Comparison of ENCODE assay signal across 25 cellular contexts in the genomic region with DNA sequence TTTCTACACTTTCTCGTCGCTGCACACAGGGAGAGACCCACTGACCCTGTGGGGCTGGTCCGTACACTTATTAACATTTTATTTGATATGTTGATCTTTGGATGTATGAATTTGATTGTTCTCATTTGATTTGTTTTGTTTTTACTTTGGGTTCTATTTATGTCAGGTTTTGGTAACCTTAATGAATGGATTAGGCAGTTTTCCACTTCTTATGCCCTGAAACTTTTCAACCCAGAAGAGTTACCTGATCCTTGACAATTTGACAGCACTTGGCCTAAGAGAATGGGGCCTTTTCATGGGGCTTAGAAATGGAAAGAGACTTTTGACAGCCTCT. TPM values are rescaled to one million over a fixed set of nuclear protein-coding genes. Genes with fewer than 3 reads are reported as not detected.
"Had no signal": no experiment of that assay in that cellular context is flagged by ENCODE, and none has a peak within 500 bp of the region (broad histone marks: within the 10 kb centered on the region; RNA-seq: fewer than 3 reads in every experiment).

No MANE protein-coding gene starts in this region.

- H3K27ac ChIP-seq: brain microvascular endothelial cell, colonic mucosa, heart left ventricle, left ventricle myocardium inferior, right lobe of liver had no signal

- H3K36me3 ChIP-seq: brain microvascular endothelial cell, colonic mucosa, heart left ventricle, left ventricle myocardium inferior, ovary, right lobe of liver had no signal

- H3K27me3 ChIP-seq: brain microvascular endothelial cell, ovary had no signal

- H3K4me3 Mint-ChIP-seq: activated CD4-positive, alpha-beta T cell treated with anti-CD3 and anti-CD28 coated beads, Interleukin-2, amount 10 ng/mL, durations not matched to agents 24 days and 14 days; activated CD8-positive, alpha-beta T cell treated with anti-CD3 and anti-CD28 coated beads for 36 hours; activated naive CD8-positive, alpha-beta T cell treated with anti-CD3 and anti-CD28 coated beads, Interleukin-2, amount 50 U/mL, for 24 hours; activated T-helper 17 cell treated with anti-CD3 and anti-CD28 coated beads, Interleukin-2, amount 50 U/mL, for 72 hours; stimulated activated effector memory CD8-positive, alpha-beta T cell treated with anti-CD3 and anti-CD28 coated beads, Interleukin-12 subunit alpha, Interleukin-12 subunit beta, amount 100 ng/mL, for 72 hours had no signal

- H3K9me3 ChIP-seq: colonic mucosa, heart left ventricle, left ventricle myocardium inferior, ovary, right lobe of liver had no signal

- ATAC-seq: activated CD8-positive, alpha-beta T cell treated with anti-CD3 and anti-CD28 coated beads for 36 hours; activated naive CD8-positive, alpha-beta T cell treated with anti-CD3 and anti-CD28 coated beads, Interleukin-2, amount 50 U/mL, for 24 hours; activated T-helper 17 cell treated with anti-CD3 and anti-CD28 coated beads, Interleukin-2, amount 50 U/mL, for 72 hours; heart left ventricle; right lobe of liver had no signal

- H3K9me3 Mint-ChIP-seq: activated CD4-positive, alpha-beta T cell treated with anti-CD3 and anti-CD28 coated beads, Interleukin-2, amount 10 ng/mL, durations not matched to agents 24 days and 14 days; activated CD8-positive, alpha-beta T cell treated with anti-CD3 and anti-CD28 coated beads for 36 hours; activated naive CD8-positive, alpha-beta T cell treated with anti-CD3 and anti-CD28 coated beads, Interleukin-2, amount 50 U/mL, for 24 hours; activated T-helper 17 cell treated with anti-CD3 and anti-CD28 coated beads, Interleukin-2, amount 50 U/mL, for 72 hours; stimulated activated effector memory CD8-positive, alpha-beta T cell treated with anti-CD3 and anti-CD28 coated beads, Interleukin-12 subunit alpha, Interleukin-12 subunit beta, amount 100 ng/mL, for 72 hours had no signal

- H3K4me1 ChIP-seq: colonic mucosa, right lobe of liver had no signal

- H3K4me3 ChIP-seq: colonic mucosa, heart left ventricle, left ventricle myocardium inferior, ovary, right lobe of liver, smooth muscle cell had no signal

- H3K4me2 ChIP-seq: smooth muscle cell had no signal

- DNase-seq: activated CD4-positive, alpha-beta T cell treated with anti-CD3 and anti-CD28 coated beads, Interleukin-2, amount 10 ng/mL, durations not matched to agents 24 days and 14 days; activated CD8-positive, alpha-beta T cell treated with anti-CD3 and anti-CD28 coated beads for 36 hours; activated naive CD4-positive, alpha-beta T cell treated with Interleukin-2 at 50 U/mL for 16 hours; activated naive CD8-positive, alpha-beta T cell treated with anti-CD3 and anti-CD28 coated beads, Interleukin-2, amount 50 U/mL, for 24 hours; activated T-cell treated with anti-CD3 and anti-CD28 coated beads, Interleukin-2, amount 50 U/mL, for 1 hour; anterior cingulate cortex; brain microvascular endothelial cell; central memory CD4-positive, alpha-beta T cell; colonic mucosa; erythroblast; heart left ventricle; left ventricle myocardium inferior; mammary epithelial cell; ovary; right lobe of liver; stimulated activated CD4-positive, alpha-beta T cell treated with anti-CD3 and anti-CD28 coated beads, Interleukin-4, amount 100 ng/mL, for 1 hour; T-helper 9 cell had no signal

- H3K27ac Mint-ChIP-seq: activated CD4-positive, alpha-beta T cell treated with anti-CD3 and anti-CD28 coated beads, Interleukin-2, amount 10 ng/mL, durations not matched to agents 24 days and 14 days; activated CD8-positive, alpha-beta T cell treated with anti-CD3 and anti-CD28 coated beads for 36 hours; activated naive CD8-positive, alpha-beta T cell treated with anti-CD3 and anti-CD28 coated beads, Interleukin-2, amount 50 U/mL, for 24 hours; activated T-helper 17 cell treated with anti-CD3 and anti-CD28 coated beads, Interleukin-2, amount 50 U/mL, for 72 hours; stimulated activated effector memory CD8-positive, alpha-beta T cell treated with anti-CD3 and anti-CD28 coated beads, Interleukin-12 subunit alpha, Interleukin-12 subunit beta, amount 100 ng/mL, for 72 hours had no signal

RNA-seq across cellular contexts. Expression of a gene that starts 23.6 kb away (rescaled TPM):
- total RNA-seq: activated CD4-positive, alpha-beta T cell treated with anti-CD3 and anti-CD28 coated beads, Interleukin-2, amount 10 ng/mL, durations not matched to agents 24 days and 14 days; activated CD8-positive, alpha-beta T cell treated with anti-CD3 and anti-CD28 coated beads for 36 hours; activated T-helper 17 cell treated with anti-CD3 and anti-CD28 coated beads, Interleukin-2, amount 50 U/mL, for 72 hours; colonic mucosa; frontal cortex; heart left ventricle; kidney epithelial cell; left ventricle myocardium inferior; mammary epithelial cell; mononuclear cell; ovary; right lobe of liver; smooth muscle cell; ureter had no signal
- polyA plus RNA-seq: heart left ventricle, mammary epithelial cell, ovary, smooth muscle cell, thymus had no signal

RNA-seq across cellular contexts. Expression of a gene that starts 33.7 kb away (rescaled TPM):
- total RNA-seq: activated CD4-positive, alpha-beta T cell treated with anti-CD3 and anti-CD28 coated beads, Interleukin-2, amount 10 ng/mL, durations not matched to agents 24 days and 14 days; activated CD8-positive, alpha-beta T cell treated with anti-CD3 and anti-CD28 coated beads for 36 hours; activated T-helper 17 cell treated with anti-CD3 and anti-CD28 coated beads, Interleukin-2, amount 50 U/mL, for 72 hours; frontal cortex; heart left ventricle; kidney epithelial cell; left ventricle myocardium inferior; mammary epithelial cell; mononuclear cell; ovary; right lobe of liver; ureter had no signal
- polyA plus RNA-seq: heart left ventricle, mammary epithelial cell, ovary had no signal
